14 cellular contexts compared by ENCODE assay signal in genomic region chr15:75517233-75517632, GRCh38.
"Had no signal": no experiment of that assay in that cellular context is flagged by ENCODE, and none has a peak within 500 bp of the region (broad histone marks: within the 10 kb centered on the region; RNA-seq: fewer than 3 reads in every experiment).

No MANE protein-coding gene starts in this region.

- H3K4me1 ChIP-seq: thyroid gland had no signal

- ATAC-seq: activated T-cell treated with anti-CD3 and anti-CD28 coated beads, Interleukin-2, amount 50 U/mL, for 4 hours; left lobe of liver; stimulated activated effector memory CD8-positive, alpha-beta T cell treated with anti-CD3 and anti-CD28 coated beads, Interleukin-12 subunit alpha, Interleukin-12 subunit beta, amount 100 ng/mL, for 72 hours had no signal

- H3K9me3 ChIP-seq: thyroid gland had no signal

- DNase-seq: activated CD4-positive, alpha-beta T cell treated with anti-CD3 and anti-CD28 coated beads, Interleukin-2, amount 50 U/mL, for 48 hours; activated gamma-delta T cell; activated naive CD8-positive, alpha-beta T cell treated with anti-CD3 and anti-CD28 coated beads for 36 hours; activated T-cell treated with anti-CD3 and anti-CD28 coated beads, Interleukin-2, amount 50 U/mL, for 4 hours; effector CD4-positive, alpha-beta T cell; naive B cell; T-helper 1 cell; thyroid gland; WERI-Rb-1 had no signal

- H3K4me3 Mint-ChIP-seq: activated naive CD8-positive, alpha-beta T cell treated with anti-CD3 and anti-CD28 coated beads for 36 hours; activated T-cell treated with anti-CD3 and anti-CD28 coated beads, Interleukin-2, amount 50 U/mL, for 4 hours; central memory CD8-positive, alpha-beta T cell; naive B cell; stimulated activated effector memory CD8-positive, alpha-beta T cell treated with anti-CD3 and anti-CD28 coated beads, Interleukin-12 subunit alpha, Interleukin-12 subunit beta, amount 100 ng/mL, for 72 hours had no signal

- H3K9me3 Mint-ChIP-seq: activated naive CD8-positive, alpha-beta T cell treated with anti-CD3 and anti-CD28 coated beads for 36 hours; activated T-cell treated with anti-CD3 and anti-CD28 coated beads, Interleukin-2, amount 50 U/mL, for 4 hours; central memory CD8-positive, alpha-beta T cell; naive B cell; stimulated activated effector memory CD8-positive, alpha-beta T cell treated with anti-CD3 and anti-CD28 coated beads, Interleukin-12 subunit alpha, Interleukin-12 subunit beta, amount 100 ng/mL, for 72 hours had no signal

- H3K4me3 ChIP-seq: coronary artery, thyroid gland had no signal

- H3K4me1 Mint-ChIP-seq: activated naive CD8-positive, alpha-beta T cell treated with anti-CD3 and anti-CD28 coated beads for 36 hours; central memory CD8-positive, alpha-beta T cell; naive B cell; stimulated activated effector memory CD8-positive, alpha-beta T cell treated with anti-CD3 and anti-CD28 coated beads, Interleukin-12 subunit alpha, Interleukin-12 subunit beta, amount 100 ng/mL, for 72 hours had no signal

- H3K27me3 Mint-ChIP-seq: activated naive CD8-positive, alpha-beta T cell treated with anti-CD3 and anti-CD28 coated beads for 36 hours; central memory CD8-positive, alpha-beta T cell; naive B cell had no signal

- H3K27ac Mint-ChIP-seq: activated naive CD8-positive, alpha-beta T cell treated with anti-CD3 and anti-CD28 coated beads for 36 hours; naive B cell had no signal

- H3K27ac ChIP-seq: brain microvascular endothelial cell, coronary artery, thyroid gland, WERI-Rb-1 had no signal

- H3K27me3 ChIP-seq: brain microvascular endothelial cell, thyroid gland had no signal
